8 cellular contexts compared by ENCODE assay signal in genomic region chr1:6343506-6344405, GRCh38. TPM values are rescaled to one million over a fixed set of nuclear protein-coding genes. Genes with fewer than 3 reads are reported as not detected.
DNase-seq lines count a peak whose midpoint lies in the region; ATAC-seq and TF ChIP-seq lines count a peak whose summit lies in the region.

No MANE protein-coding gene starts in this region.

- H3K27me3 Mint-ChIP-seq in activated T-helper 2 cell treated with anti-CD3 and anti-CD28 coated beads, Interferon-gamma antibody, Interleukin-2, Interleukin-4, amounts not matched to agents 10 μg/mL and 5 μg/mL and 100 μg/mL, durations not matched to agents 14 hours and 24 hours and 36 hours (ENCODE audit: low read depth): no peaks in the 10 kb centered on the region

- peak overlapping the region; percentile 63 for H3K9ac ChIP-seq in PC-3 (ENCODE audit: low read length)

- TF ChIP-seq CTCF in PC-3 (conservative IDR thresholded peaks at IDR 0.05; ENCODE audit: low read depth, low read length): peak; percentile 100
- peak; percentile 99 for TF ChIP-seq CTCF in osteoblast (IDR thresholded peaks at IDR 0.05; ENCODE audit: extremely low read depth, low read depth, low read length)

- CTCF ChIA-PET in PC-3 (lab: Charles Lee): interaction anchor here (0.6 to 3.0 kb wide), 4 partner anchors 83 to 139 kb away, joined by 3 to 17 read pairs (median 5); partner anchors contain the start of gene GPR153

- peaks cover 26% of the 10 kb centered on the region for H3K4me1 ChIP-seq in PC-3 (ENCODE audit: insufficient read depth, low read length)
- H3K4me1 ChIP-seq in osteoblast (ENCODE audit: insufficient read depth, low read length): peaks cover 11% of the 10 kb centered on the region

- BruUV-seq in PC-3 (replicated peaks; lab: Mats Ljungman, UMichigan): TSS peak; percentile 82

- POLR2A ChIA-PET in PC-3 (lab: Charles Lee; ENCODE audit: unreplicated experiment): interaction anchor here (0.6 to 0.7 kb wide), 2 partner anchors 49 to 108 kb away, joined by 3 read pairs; partner anchors contain the start of gene ICMT

- H3K36me3 Mint-ChIP-seq in activated T-helper 2 cell treated with anti-CD3 and anti-CD28 coated beads, Interferon-gamma antibody, Interleukin-2, Interleukin-4, amounts not matched to agents 10 μg/mL and 5 μg/mL and 100 μg/mL, durations not matched to agents 14 hours and 24 hours and 36 hours (ENCODE audit: low read depth): peaks cover 11% of the 10 kb centered on the region

- H2AFZ ChIP-seq in PC-3 (ENCODE audit: low read length) (no peak overlapping the region), osteoblast (ENCODE audit: low read length) (no peak overlapping the region)

- H3K27me3 ChIP-seq in PC-3 (ENCODE audit: low read length) (no peaks in the 10 kb centered on the region), osteoblast (ENCODE audit: insufficient read depth, low read length) (no peaks in the 10 kb centered on the region)

- peak; percentile 84 for DNase-seq in D341Med (ENCODE audit: low spot score)
- DNase-seq in HK-2 (ENCODE audit: unreplicated experiment): peak; percentile 80
- peak; percentile 100 for DNase-seq in PC-3
- DNase-seq in activated T-helper 2 cell treated with anti-CD3 and anti-CD28 coated beads, Interferon-gamma antibody, Interleukin-2, Interleukin-4, amounts not matched to agents 10 μg/mL and 5 μg/mL and 100 μg/mL, durations not matched to agents 14 hours and 24 hours and 36 hours (ENCODE audit: low spot score): peak; percentile 60
- peak; percentile 79 for DNase-seq in fibroblast of the conjunctiva (ENCODE audit: low read depth)
- peak; percentile 97 for DNase-seq in osteoblast (ENCODE audit: insufficient read length, low spot score, missing footprints)

- no peak overlapping the region for H3K27ac Mint-ChIP-seq in activated T-helper 2 cell treated with anti-CD3 and anti-CD28 coated beads, Interferon-gamma antibody, Interleukin-2, Interleukin-4, amounts not matched to agents 10 μg/mL and 5 μg/mL and 100 μg/mL, durations not matched to agents 14 hours and 24 hours and 36 hours

- H3K27ac ChIP-seq in PC-3 (ENCODE audit: low read length) (peak overlapping the region; percentile 86), osteoblast (ENCODE audit: low read depth, low read length) (no peak overlapping the region)

- no peaks in the 10 kb centered on the region for H3F3A ChIP-seq in PC-3 (ENCODE audit: low read length, unreplicated experiment)

- no peak overlapping the region for H3K4me3 Mint-ChIP-seq in activated T-helper 2 cell treated with anti-CD3 and anti-CD28 coated beads, Interferon-gamma antibody, Interleukin-2, Interleukin-4, amounts not matched to agents 10 μg/mL and 5 μg/mL and 100 μg/mL, durations not matched to agents 14 hours and 24 hours and 36 hours (ENCODE audit: low read depth)

- H4K20me1 ChIP-seq in PC-3 (ENCODE audit: low read length): no peaks in the 10 kb centered on the region
- peaks cover 9% of the 10 kb centered on the region for H4K20me1 ChIP-seq in osteoblast (ENCODE audit: insufficient read depth, low read length)

- intact Hi-C loops in PC-3 (cut with micrococcal nuclease): loop anchor here (1.0 to 5.0 kb wide), 6 partner anchors 43 to 291 kb away; no protein-coding TSS in a partner anchor
- intact Hi-C loops in activated T-helper 2 cell treated with anti-CD3 and anti-CD28 coated beads, Interferon-gamma antibody, Interleukin-2, Interleukin-4, amounts not matched to agents 10 μg/mL and 5 μg/mL and 100 μg/mL, durations not matched to agents 14 hours and 24 hours and 36 hours (cut with micrococcal nuclease): loop anchor here (5.0 kb wide), 1 partner anchor 96 kb away; no protein-coding TSS in a partner anchor

- peaks cover 10% of the 10 kb centered on the region for H3K4me1 Mint-ChIP-seq in activated T-helper 2 cell treated with anti-CD3 and anti-CD28 coated beads, Interferon-gamma antibody, Interleukin-2, Interleukin-4, amounts not matched to agents 10 μg/mL and 5 μg/mL and 100 μg/mL, durations not matched to agents 14 hours and 24 hours and 36 hours (ENCODE audit: low read depth)

- H3K79me2 ChIP-seq in PC-3 (ENCODE audit: low read length) (peaks cover 5% of the 10 kb centered on the region; the same call in 1 of the 2 replicates), osteoblast (ENCODE audit: insufficient read depth, low read length) (no peaks in the 10 kb centered on the region)

- H3K9me2 ChIP-seq in PC-3 (replicated peaks; ENCODE audit: low read length): no peaks in the 10 kb centered on the region

- H3K9me3 ChIP-seq in PC-3 (ENCODE audit: low read length) (no peaks in the 10 kb centered on the region), osteoblast (ENCODE audit: low read depth, low read length) (no peaks in the 10 kb centered on the region)

- H3K4me2 ChIP-seq in PC-3 (ENCODE audit: low read length): peak overlapping the region; percentile 40
- H3K4me2 ChIP-seq in osteoblast (ENCODE audit: insufficient read depth, low read length): no peak overlapping the region

- ATAC-seq in PC-3 (peak; percentile 92), HG02973 (IDR thresholded peaks at IDR 0.05; ENCODE audit: unreplicated experiment) (no peak), GM18858 (IDR thresholded peaks at IDR 0.05; ENCODE audit: unreplicated experiment) (no peak)

- no peaks in the 10 kb centered on the region for H3K9me3 Mint-ChIP-seq in activated T-helper 2 cell treated with anti-CD3 and anti-CD28 coated beads, Interferon-gamma antibody, Interleukin-2, Interleukin-4, amounts not matched to agents 10 μg/mL and 5 μg/mL and 100 μg/mL, durations not matched to agents 14 hours and 24 hours and 36 hours

- H3K36me3 ChIP-seq in PC-3 (ENCODE audit: low read depth, low read length) (peaks cover 9% of the 10 kb centered on the region; the same call in 1 of the 2 replicates), osteoblast (ENCODE audit: insufficient read depth, low read length) (peaks cover 5% of the 10 kb centered on the region)

- no peak overlapping the region for H3K4me3 ChIP-seq in PC-3 (ENCODE audit: low read length)
- H3K4me3 ChIP-seq in osteoblast (ENCODE audit: insufficient read depth, low read length): no peak overlapping the region

RNA-seq across cellular contexts. Expression of gene ACOT7, which starts 49.8 kb away (rescaled TPM):
- total RNA-seq in PC-3 (2014; rRNA removed) (164 and 165 TPM in 2 replicates), osteoblast (9.1 and 10.9 TPM in 2 replicates)
- total RNA-seq in activated T-helper 2 cell treated with anti-CD3 and anti-CD28 coated beads, Interferon-gamma antibody, Interleukin-2, Interleukin-4, amounts not matched to agents 10 μg/mL and 5 μg/mL and 100 μg/mL, durations not matched to agents 14 hours and 24 hours and 36 hours: 128 and 132 TPM in 2 replicates

Comparison
In these comparisons a context has a peak if more than half of its experiments do, and no peak if none do; other contexts are left out.
1. RNA of gene ACOT7, which starts 49.8 kb away (total RNA-seq): 164 to 165 TPM in PC-3 and 128 to 132 TPM in activated T-helper 2 cell treated with anti-CD3 and anti-CD28 coated beads, Interferon-gamma antibody, Interleukin-2, Interleukin-4, amounts not matched to agents 10 μg/mL and 5 μg/mL and 100 μg/mL, durations not matched to agents 14 hours and 24 hours and 36 hours; 9.1 to 10.9 TPM in osteoblast; every median in the first group is over 10 times any median in the second.
2. Peak in every context shown above with its lines, with median percentiles within 50 percentile points of each other: DNase-seq.